Comparison of ENCODE assay signal across 10 cellular contexts in genomic region chr19:41563847-41564514, GRCh38. TPM values are rescaled to one million over a fixed set of nuclear protein-coding genes. Genes with fewer than 3 reads are reported as not detected.
A peak's percentile ranks its signal among the peaks of the same experiment; 100 is the strongest.
DNase-seq lines count a peak whose midpoint lies in the region; ATAC-seq lines count a peak whose summit lies in the region.
"Had no signal": no experiment of that assay in that cellular context is flagged by ENCODE, and none has a peak within 500 bp of the region (broad histone marks: within the 10 kb centered on the region; RNA-seq: fewer than 3 reads in every experiment).

No MANE protein-coding gene starts in this region.

- CTCF ChIA-PET in activated CD4-positive, alpha-beta memory T cell treated with anti-CD3 and anti-CD28 coated beads, Interleukin-2, amount 10 ng/mL, durations not matched to agents 7 days and 5 days (lab: Charles Lee), result interaction anchor here (0.5 to 9.3 kb wide), 15 partner anchors 9 to 211 kb away, joined by 3 to 193 read pairs (median 6); partner anchors contain the start of gene DMAC2

- peak overlapping the region; percentile 42 to 69 (median 56) for H3K4me3 ChIP-seq in BLaER1 treated with 17β-estradiol and CSF1 and Interleukin-3, amounts not matched to agents 10 nM and 100 nM
- peak overlapping the region; percentile 48; the same call in 1 of the 2 replicates for H3K4me3 ChIP-seq in iPS-20b (ENCODE audit: low read length)

- peaks cover 0 to 15% (median 0%) of the 10 kb centered on the region in 11 experiments; a peak in 6 of 22 replicates for H3K27me3 ChIP-seq in BLaER1 treated with 17β-estradiol and CSF1 and Interleukin-3, amounts not matched to agents 10 nM and 100 nM
- peaks cover 80% of the 10 kb centered on the region for H3K27me3 ChIP-seq in iPS-20b (ENCODE audit: insufficient read depth, low read length)

- peaks cover 0 to 54% (median 24%) of the 10 kb centered on the region in 11 experiments; a peak in 15 of 22 replicates for H3K36me3 ChIP-seq in BLaER1 treated with 17β-estradiol and CSF1 and Interleukin-3, amounts not matched to agents 10 nM and 100 nM
- H3K36me3 ChIP-seq in iPS-20b (ENCODE audit: insufficient read depth, low read depth, low read length), result no peaks in the 10 kb centered on the region

- peaks cover 31 to 65% (median 47%) of the 10 kb centered on the region in 10 experiments for H3K4me1 ChIP-seq in BLaER1 treated with 17β-estradiol and CSF1 and Interleukin-3, amounts not matched to agents 10 nM and 100 nM
- no peaks in the 10 kb centered on the region for H3K4me1 ChIP-seq in iPS-20b (ENCODE audit: insufficient read depth, low read length)

- peak; percentile 12 for ATAC-seq in HG03432 (IDR thresholded peaks at IDR 0.05; ENCODE audit: unreplicated experiment)
- ATAC-seq in HG03135 (IDR thresholded peaks at IDR 0.05; ENCODE audit: unreplicated experiment), result no peak
- no peak for ATAC-seq in sciatic nerve
- ATAC-seq in HG03045 (IDR thresholded peaks at IDR 0.05; ENCODE audit: unreplicated experiment), result no peak
- no peak for ATAC-seq in GM21447 (IDR thresholded peaks at IDR 0.05; ENCODE audit: unreplicated experiment)

- peak overlapping the region; percentile 87 to 99 (median 97) for H3K4me2 ChIP-seq in BLaER1 treated with 17β-estradiol and CSF1 and Interleukin-3, amounts not matched to agents 10 nM and 100 nM

- H3K27ac ChIP-seq in BLaER1 treated with 17β-estradiol and CSF1 and Interleukin-3, amounts not matched to agents 10 nM and 100 nM, result peak overlapping the region in 5 of 11 experiments; percentile 16 to 40 (median 30); a peak in 7 of 22 replicates
- no peak overlapping the region for H3K27ac ChIP-seq in iPS-20b (ENCODE audit: low read length)
- H3K27ac ChIP-seq: GM23248 had no signal

- peaks cover 64% of the 10 kb centered on the region for H3K4me1 Mint-ChIP-seq in activated CD4-positive, alpha-beta memory T cell treated with anti-CD3 and anti-CD28 coated beads, Interleukin-2, amount 10 ng/mL, durations not matched to agents 7 days and 5 days

- H3K9ac ChIP-seq in BLaER1 treated with 17β-estradiol and CSF1 and Interleukin-3, amounts not matched to agents 10 nM and 100 nM, result peak overlapping the region; percentile 15 to 74 (median 61); a peak in 20 of 22 replicates
- no peak overlapping the region for H3K9ac ChIP-seq in iPS-20b (ENCODE audit: low read depth, low read length)
- H3K9ac ChIP-seq: GM23248 had no signal

- H3K4me3 Mint-ChIP-seq in activated CD4-positive, alpha-beta memory T cell treated with anti-CD3 and anti-CD28 coated beads, Interleukin-2, amount 10 ng/mL, durations not matched to agents 7 days and 5 days, result no peak overlapping the region

- H4K20me1 ChIP-seq in BLaER1 treated with 17β-estradiol and CSF1 and Interleukin-3, amounts not matched to agents 10 nM and 100 nM, result peaks cover 7 to 47% (median 20%) of the 10 kb centered on the region in 11 experiments; a peak in 19 of 22 replicates

- H3K36me3 Mint-ChIP-seq in activated CD4-positive, alpha-beta memory T cell treated with anti-CD3 and anti-CD28 coated beads, Interleukin-2, amount 10 ng/mL, durations not matched to agents 7 days and 5 days (ENCODE audit: low read depth), result peaks cover 69% of the 10 kb centered on the region

- H3K9me3 Mint-ChIP-seq in activated CD4-positive, alpha-beta memory T cell treated with anti-CD3 and anti-CD28 coated beads, Interleukin-2, amount 10 ng/mL, durations not matched to agents 7 days and 5 days, result no peaks in the 10 kb centered on the region

- H3K9me3 ChIP-seq in BLaER1 treated with 17β-estradiol and CSF1 and Interleukin-3, amounts not matched to agents 10 nM and 100 nM (replicated peaks in 1 of 11), result peaks cover 0 to 3% (median 0%) of the 10 kb centered on the region in 11 experiments; a peak in 2 of 22 replicates
- no peaks in the 10 kb centered on the region for H3K9me3 ChIP-seq in iPS-20b (ENCODE audit: insufficient read depth, low read depth, low read length)

- POLR2A ChIA-PET in activated CD4-positive, alpha-beta memory T cell treated with anti-CD3 and anti-CD28 coated beads, Interleukin-2, amount 10 ng/mL, durations not matched to agents 7 days and 5 days (lab: Charles Lee), result interaction anchor here (0.8 to 5.2 kb wide), 14 partner anchors 9 to 259 kb away, joined by 3 to 57 read pairs (median 3); partner anchors contain the start of genes CEACAM21 and DMAC2

- intact Hi-C loops in sciatic nerve (cut with DNase I), result loop anchor here (5.0 kb wide), 1 partner anchor 398 kb away; no protein-coding TSS in a partner anchor

- peak; percentile 46 for DNase-seq in activated CD4-positive, alpha-beta memory T cell treated with anti-CD3 and anti-CD28 coated beads, Interleukin-2, amount 10 ng/mL, durations not matched to agents 7 days and 5 days
- no peak for DNase-seq in sciatic nerve (ENCODE audit: low spot score)
- DNase-seq: NCI-H345 had no signal

- no peaks in the 10 kb centered on the region for H3K27me3 Mint-ChIP-seq in activated CD4-positive, alpha-beta memory T cell treated with anti-CD3 and anti-CD28 coated beads, Interleukin-2, amount 10 ng/mL, durations not matched to agents 7 days and 5 days

- H3K27ac Mint-ChIP-seq in activated CD4-positive, alpha-beta memory T cell treated with anti-CD3 and anti-CD28 coated beads, Interleukin-2, amount 10 ng/mL, durations not matched to agents 7 days and 5 days, result no peak overlapping the region

RNA-seq across cellular contexts. Expression of gene CEACAM21, which starts 12.0 kb away (rescaled TPM):
- total RNA-seq in activated CD4-positive, alpha-beta memory T cell treated with anti-CD3 and anti-CD28 coated beads, Interleukin-2, amount 10 ng/mL, durations not matched to agents 7 days and 5 days, result 10 to 100 TPM; 77.0 to 77.8 TPM
- total RNA-seq in sciatic nerve, result 2.5 TPM
- total RNA-seq: GM23248 had no signal

Comparison
In these comparisons a context has a peak if more than half of its experiments do, and no peak if none do; other contexts are left out.
1. RNA of gene CEACAM21, which starts 12.0 kb away (total RNA-seq): 77.0 to 77.8 TPM in activated CD4-positive, alpha-beta memory T cell treated with anti-CD3 and anti-CD28 coated beads, Interleukin-2, amount 10 ng/mL, durations not matched to agents 7 days and 5 days; 2.5 TPM in sciatic nerve (single experiment); every median in the first group is over 10 times any median in the second.